ENCODE assay signal across 16 cellular contexts in genomic region chr3:24363242-24363641, GRCh38.
DNase-seq lines count a peak whose midpoint lies in the region; ATAC-seq and TF ChIP-seq lines count a peak whose summit lies in the region.
"Had no signal": no experiment of that assay in that cellular context is flagged by ENCODE, and none has a peak within 500 bp of the region (broad histone marks: within the 10 kb centered on the region; RNA-seq: fewer than 3 reads in every experiment).

No MANE protein-coding gene starts in this region.

- H3K9me3 Mint-ChIP-seq in CD8-positive, alpha-beta T cell, result peaks cover 2% of the 10 kb centered on the region
- no peaks in the 10 kb centered on the region for H3K9me3 Mint-ChIP-seq in activated T-helper 17 cell treated with anti-CD3 and anti-CD28 coated beads, Interleukin-2, amount 50 U/mL, for 72 hours

- no peaks in the 10 kb centered on the region for H3K36me3 Mint-ChIP-seq in CD8-positive, alpha-beta T cell
- no peaks in the 10 kb centered on the region for H3K36me3 Mint-ChIP-seq in activated T-helper 17 cell treated with anti-CD3 and anti-CD28 coated beads, Interleukin-2, amount 50 U/mL, for 72 hours (ENCODE audit: low read depth)
- H3K36me3 Mint-ChIP-seq: naive thymus-derived CD4-positive, alpha-beta T cell had no signal

- H3K4me1 Mint-ChIP-seq in CD8-positive, alpha-beta T cell (ENCODE audit: low read depth), result no peaks in the 10 kb centered on the region
- no peaks in the 10 kb centered on the region for H3K4me1 Mint-ChIP-seq in activated T-helper 17 cell treated with anti-CD3 and anti-CD28 coated beads, Interleukin-2, amount 50 U/mL, for 72 hours
- H3K4me1 Mint-ChIP-seq: naive thymus-derived CD4-positive, alpha-beta T cell had no signal

- H3K27ac ChIP-seq in ascending aorta, result peak overlapping the region; percentile 33 to 62
- no peak overlapping the region for H3K27ac ChIP-seq in CD8-positive, alpha-beta T cell (ENCODE audit: low read depth, low read length)
- H3K27ac ChIP-seq in brain microvascular endothelial cell, result no peak overlapping the region

- DNase-seq in EL (peak; percentile 26), ascending aorta (ENCODE audit: low spot score in 2 of 2) (no peak), left colon (no peak), sciatic nerve (ENCODE audit: low spot score) (no peak), brain microvascular endothelial cell (no peak)
- no peak for DNase-seq in CD8-positive, alpha-beta T cell
- DNase-seq: activated naive CD4-positive, alpha-beta T cell treated with anti-CD3 and anti-CD28 coated beads, Interleukin-2, amount 50 U/mL, for 16 hours; DMS53; KG1; naive thymus-derived CD4-positive, alpha-beta T cell; NCI-H1436 treated with DMSO at 0.1 percent for 48 hours; right cardiac atrium; stimulated activated CD4-positive, alpha-beta T cell treated with anti-CD3 and anti-CD28 coated beads, Interleukin-4, amount 100 ng/mL, for 1 hour had no signal

- CTCF ChIA-PET in CD8-positive, alpha-beta T cell (lab: Charles Lee), result no interaction called here

- no peak overlapping the region for H3K4me3 Mint-ChIP-seq in CD8-positive, alpha-beta T cell
- no peak overlapping the region for H3K4me3 Mint-ChIP-seq in activated T-helper 17 cell treated with anti-CD3 and anti-CD28 coated beads, Interleukin-2, amount 50 U/mL, for 72 hours
- H3K4me3 Mint-ChIP-seq: naive thymus-derived CD4-positive, alpha-beta T cell had no signal

- H3K36me3 ChIP-seq in ascending aorta (no peaks in the 10 kb centered on the region), brain microvascular endothelial cell (replicated peaks) (no peaks in the 10 kb centered on the region)
- no peaks in the 10 kb centered on the region for H3K36me3 ChIP-seq in CD8-positive, alpha-beta T cell (ENCODE audit: insufficient read depth, low read length)

- H3K27me3 ChIP-seq in ascending aorta, result no peaks in the 10 kb centered on the region
- H3K27me3 ChIP-seq in CD8-positive, alpha-beta T cell (ENCODE audit: insufficient read depth, low read length), result no peaks in the 10 kb centered on the region
- H3K27me3 ChIP-seq in brain microvascular endothelial cell (replicated peaks), result no peaks in the 10 kb centered on the region

- in situ Hi-C loops in brain microvascular endothelial cell (cut with HindIII; ENCODE audit: low pct_ligation_motif_present, low sequenced_read_pairs), result no loop called here

- POLR2A ChIA-PET in CD8-positive, alpha-beta T cell (lab: Charles Lee), result no interaction called here

- no peaks in the 10 kb centered on the region for H3K9me3 ChIP-seq in ascending aorta
- no peaks in the 10 kb centered on the region for H3K9me3 ChIP-seq in CD8-positive, alpha-beta T cell (ENCODE audit: low read length)

- H3K4me3 ChIP-seq in ascending aorta (no peak overlapping the region), brain microvascular endothelial cell (ENCODE audit: low read depth, low read length) (no peak overlapping the region)
- no peak overlapping the region for H3K4me3 ChIP-seq in CD8-positive, alpha-beta T cell (ENCODE audit: low read depth, low read length)

- peak; percentile 49 for ATAC-seq in left colon
- peak; percentile 74 for ATAC-seq in sciatic nerve
- no peak for ATAC-seq in CD8-positive, alpha-beta T cell
- ATAC-seq in GM21381 (IDR thresholded peaks at IDR 0.05; ENCODE audit: unreplicated experiment), result no peak
- no peak for ATAC-seq in activated T-helper 17 cell treated with anti-CD3 and anti-CD28 coated beads, Interleukin-2, amount 50 U/mL, for 72 hours (replicated peaks)
- ATAC-seq: activated CD4-positive, CD25-positive, alpha-beta regulatory T cell treated with anti-CD3 and anti-CD28 coated beads, Interleukin-2, amount 50 U/mL, for 24 hours; naive thymus-derived CD4-positive, alpha-beta T cell had no signal

- TF ChIP-seq CTCF in ascending aorta (IDR thresholded peaks at IDR 0.05) (no peak), brain microvascular endothelial cell (IDR thresholded peaks at IDR 0.05; ENCODE audit: low read depth, low read length, missing control alignments) (no peak)
- no peak for TF ChIP-seq CTCF in CD8-positive, alpha-beta T cell (IDR thresholded peaks at IDR 0.05)

- no peak overlapping the region for H3K27ac Mint-ChIP-seq in CD8-positive, alpha-beta T cell
- no peak overlapping the region for H3K27ac Mint-ChIP-seq in activated T-helper 17 cell treated with anti-CD3 and anti-CD28 coated beads, Interleukin-2, amount 50 U/mL, for 72 hours
- H3K27ac Mint-ChIP-seq: naive thymus-derived CD4-positive, alpha-beta T cell had no signal

- intact Hi-C loops in ascending aorta (cut with DNase I), result loop anchor here (5.0 kb wide), 2 partner anchors 121 to 134 kb away; no protein-coding TSS in a partner anchor
- intact Hi-C loops in left colon (cut with DNase I, micrococcal nuclease), result loop anchor here in 1 of 2 donors (10.0 kb wide), 1 partner anchor 132 kb away; the partner anchor contains the start of gene THRB
- intact Hi-C loops in sciatic nerve (cut with DNase I), result no loop called here
- intact Hi-C loops in CD8-positive, alpha-beta T cell (cut with DNase I, micrococcal nuclease), result no loop called here

- peaks cover 3% of the 10 kb centered on the region for H3K27me3 Mint-ChIP-seq in CD8-positive, alpha-beta T cell (ENCODE audit: low read depth)
- H3K27me3 Mint-ChIP-seq in activated T-helper 17 cell treated with anti-CD3 and anti-CD28 coated beads, Interleukin-2, amount 50 U/mL, for 72 hours, result no peaks in the 10 kb centered on the region

- H3K4me1 ChIP-seq in ascending aorta, result peaks cover 12 to 63% of the 10 kb centered on the region in 2 donors
- no peaks in the 10 kb centered on the region for H3K4me1 ChIP-seq in CD8-positive, alpha-beta T cell (ENCODE audit: insufficient read depth, low read length)

Comparison
In these comparisons a context has a peak if more than half of its experiments do, and no peak if none do; other contexts are left out.
1. H3K27ac ChIP-seq: peak in ascending aorta (2 of 2); none in CD8-positive, alpha-beta T cell (single experiment) and brain microvascular endothelial cell (single experiment).
2. ATAC-seq: peak in left colon (single experiment) and sciatic nerve (single experiment); none in CD8-positive, alpha-beta T cell (single experiment), GM21381 (single experiment) and activated T-helper 17 cell treated with anti-CD3 and anti-CD28 coated beads, Interleukin-2, amount 50 U/mL, for 72 hours (single experiment).